In genomic region chr1:161307230-161307768, GRCh38 we compare ENCODE assay signal across 9 cellular contexts. TPM values are rescaled to one million over a fixed set of nuclear protein-coding genes. Genes with fewer than 3 reads are reported as not detected.
A peak's percentile ranks its signal among the peaks of the same experiment; 100 is the strongest.
DNase-seq lines count a peak whose midpoint lies in the region; ATAC-seq, FAIRE-seq and TF ChIP-seq lines count a peak whose summit lies in the region.
"Had no signal": no experiment of that assay in that cellular context is flagged by ENCODE, and none has a peak within 500 bp of the region (broad histone marks: within the 10 kb centered on the region; RNA-seq: fewer than 3 reads in every experiment).

No MANE protein-coding gene starts in this region.

- no peaks in the 10 kb centered on the region for H3K36me3 Mint-ChIP-seq in GM23338 (ENCODE audit: low read depth)
- H3K36me3 Mint-ChIP-seq in activated CD8-positive, alpha-beta T cell treated with anti-CD3 and anti-CD28 coated beads, Interleukin-2, amount 10 ng/mL, durations not matched to agents 7 days and 5 days (ENCODE audit: low read depth) = peaks cover 5% of the 10 kb centered on the region

- no peak for TF ChIP-seq EP300 in HepG2 (IDR thresholded peaks at IDR 0.05; ENCODE audit: low read depth in 2 of 2, low read length in 2 of 2)
- TF ChIP-seq EP300 in HepG2 (CRISPR knock-in tag; IDR thresholded peaks at IDR 0.05; ENCODE audit: borderline replicate concordance) = no peak

- TF ChIP-seq POLR2A in HepG2 (IDR thresholded peaks at IDR 0.05; ENCODE audit: insufficient read depth in 1 of 2, low read depth in 2 of 2, low read length in 2 of 2) = peak in 1 of 2 experiments; percentile 33; a peak in 1 of 4 replicates

- H3K4me3 ChIP-seq in BE2C (ENCODE audit: low read depth, low read length) (no peak overlapping the region), GM23338 (no peak overlapping the region), HepG2 (replicated peaks in 1 of 3; ENCODE audit: insufficient read depth in 1 of 3, low read depth in 2 of 3, low read length in 3 of 3) (peak overlapping the region in 2 of 3 experiments; percentile 44 to 60; a peak in 4 of 6 replicates)

- H3K4me2 ChIP-seq in GM23338 (no peak overlapping the region), HepG2 (ENCODE audit: low read depth, low read length) (peak overlapping the region; percentile 69)

- DNase-seq in BE2C (peak; percentile 28), GM23338 (ENCODE audit: low spot score) (no peak), HepG2 (ENCODE audit: low spot score) (peak; percentile 54)
- peak; percentile 27 for DNase-seq in activated CD8-positive, alpha-beta T cell treated with anti-CD3 and anti-CD28 coated beads, Interleukin-2, amount 10 ng/mL, durations not matched to agents 7 days and 5 days
- no peak for DNase-seq in stimulated activated CD4-positive, alpha-beta T cell treated with anti-CD3 and anti-CD28 coated beads, Interleukin-4, amount 100 ng/mL, for 1 hour

- no TSS peak for BruUV-seq in HepG2 (replicated peaks; lab: Mats Ljungman, UMichigan)

- H3K9ac ChIP-seq in HepG2 (ENCODE audit: insufficient read depth, low read depth, low read length) = peak overlapping the region; percentile 46; the same call in 1 of the 2 replicates

- H3K27me3 Mint-ChIP-seq in GM23338 (ENCODE audit: insufficient read depth, low read depth, poor library complexity) = peaks cover 3% of the 10 kb centered on the region
- H3K27me3 Mint-ChIP-seq in activated CD8-positive, alpha-beta T cell treated with anti-CD3 and anti-CD28 coated beads, Interleukin-2, amount 10 ng/mL, durations not matched to agents 7 days and 5 days (ENCODE audit: low read depth) = peaks cover 7% of the 10 kb centered on the region

- FAIRE-seq in HepG2 (lab: Jason Lieb, UNC) = no peak

- no peaks in the 10 kb centered on the region for H3K9me3 ChIP-seq in BE2C
- no peaks in the 10 kb centered on the region for H3K9me3 ChIP-seq in HepG2 (ENCODE audit: low read length)

- H3K4me1 ChIP-seq in BE2C (peaks cover 11% of the 10 kb centered on the region), GM23338 (ENCODE audit: insufficient read depth) (peaks cover 38% of the 10 kb centered on the region), HepG2 (ENCODE audit: insufficient read depth, low read length) (peaks cover 80% of the 10 kb centered on the region)

- ATAC-seq in GM23338 (no peak), HepG2 (peak; percentile 55), HG03460 (IDR thresholded peaks at IDR 0.05; ENCODE audit: unreplicated experiment) (no peak), HG03135 (IDR thresholded peaks at IDR 0.05; ENCODE audit: unreplicated experiment) (no peak), GM18868 (IDR thresholded peaks at IDR 0.05; ENCODE audit: unreplicated experiment) (no peak)
- no peak for ATAC-seq in activated CD8-positive, alpha-beta T cell treated with anti-CD3 and anti-CD28 coated beads, Interleukin-2, amount 10 ng/mL, durations not matched to agents 7 days and 5 days

- H3K79me2 ChIP-seq in GM23338 (replicated peaks; ENCODE audit: insufficient read depth) (peaks cover 16% of the 10 kb centered on the region), HepG2 (ENCODE audit: insufficient read depth, low read length) (no peaks in the 10 kb centered on the region)

- H3K27ac ChIP-seq in GM23338 (ENCODE audit: low read depth) (no peak overlapping the region), HepG2 (ENCODE audit: extremely low read length, insufficient read depth, low read length) (peak overlapping the region; percentile 31)

- H3K27ac Mint-ChIP-seq in GM23338 = peak overlapping the region; percentile 68; the same call in 1 of the 2 replicates
- H3K27ac Mint-ChIP-seq in activated CD8-positive, alpha-beta T cell treated with anti-CD3 and anti-CD28 coated beads, Interleukin-2, amount 10 ng/mL, durations not matched to agents 7 days and 5 days = peak overlapping the region; percentile 6

- TF ChIP-seq RAD21 in HepG2 (CRISPR knock-in tag; IDR thresholded peaks at IDR 0.05) = no peak

- intact Hi-C loops in HepG2 (cut with micrococcal nuclease; ENCODE audit: unreplicated experiment) = no loop called here

- no peaks in the 10 kb centered on the region for H4K20me1 ChIP-seq in GM23338 (replicated peaks; ENCODE audit: insufficient read depth)
- no peaks in the 10 kb centered on the region for H4K20me1 ChIP-seq in HepG2 (ENCODE audit: insufficient read depth, low read length)

- CTCF ChIA-PET in activated CD8-positive, alpha-beta T cell treated with anti-CD3 and anti-CD28 coated beads, Interleukin-2, amount 10 ng/mL, durations not matched to agents 7 days and 5 days (lab: Charles Lee) = interaction anchor here (0.7 to 4.2 kb wide), 8 partner anchors 16 to 126 kb away, joined by 3 to 31 read pairs (median 4); partner anchors contain the start of gene TOMM40L
- CTCF ChIA-PET in HepG2 (lab: Yijun Ruan, JAX; ENCODE audit: low intra/inter-chr PET ratio, low total read pairs) = no interaction called here

- H3K4me1 Mint-ChIP-seq in GM23338 = peaks cover 45% of the 10 kb centered on the region
- H3K4me1 Mint-ChIP-seq in activated CD8-positive, alpha-beta T cell treated with anti-CD3 and anti-CD28 coated beads, Interleukin-2, amount 10 ng/mL, durations not matched to agents 7 days and 5 days (ENCODE audit: low read depth) = peaks cover 37% of the 10 kb centered on the region

- TF ChIP-seq CTCF in BE2C (IDR thresholded peaks at IDR 0.05; ENCODE audit: low read depth, low read length) = no peak
- no peak for TF ChIP-seq CTCF in GM23338 (conservative IDR thresholded peaks at IDR 0.05; ENCODE audit: low read depth in 2 of 2)
- no peak for TF ChIP-seq CTCF in HepG2 (CRISPR knock-in tag; IDR thresholded peaks at IDR 0.05)

- 0 out of 2 replicates have a peak, but pooled peaks cover 3% of the 10 kb centered on the region for H3F3A ChIP-seq in GM23338 (replicated peaks; ENCODE audit: low read depth)

- no peaks in the 10 kb centered on the region for H3K9me3 Mint-ChIP-seq in GM23338
- H3K9me3 Mint-ChIP-seq in activated CD8-positive, alpha-beta T cell treated with anti-CD3 and anti-CD28 coated beads, Interleukin-2, amount 10 ng/mL, durations not matched to agents 7 days and 5 days (ENCODE audit: insufficient read depth) = no peaks in the 10 kb centered on the region

- in situ Hi-C loops in HepG2 (cut with HindIII; ENCODE audit: extremely low pct_ligation_motif_present, low pct_unique_long_range_greater_than_20kb) = no loop called here

- peak overlapping the region; percentile 81; the same call in 1 of the 2 replicates for H2AFZ ChIP-seq in GM23338
- H2AFZ ChIP-seq in HepG2 (ENCODE audit: low read length) = peak overlapping the region; percentile 63

- H3K36me3 ChIP-seq in BE2C = no peaks in the 10 kb centered on the region
- H3K36me3 ChIP-seq in GM23338 (ENCODE audit: insufficient read depth) = no peaks in the 10 kb centered on the region
- H3K36me3 ChIP-seq in HepG2 (replicated peaks in 1 of 2; ENCODE audit: control insufficient read depth in 1 of 2, insufficient read depth in 2 of 2, low read length in 2 of 2) = no peaks in the 10 kb centered on the region

- H3K27me3 ChIP-seq in BE2C (no peaks in the 10 kb centered on the region), GM23338 (ENCODE audit: insufficient read depth) (no peaks in the 10 kb centered on the region), HepG2 (ENCODE audit: control insufficient read depth in 1 of 2, insufficient read depth in 2 of 2, low read length in 2 of 2) (no peaks in the 10 kb centered on the region)

- H3K9me2 ChIP-seq in GM23338 (ENCODE audit: insufficient read depth) = 0 out of 2 replicates have a peak, but pooled peaks cover under 1% of the 10 kb centered on the region

- WGBS in HepG2 (ENCODE audit: low lambda C conversion rate) = 66% methylated on average over 7 of the region's 7 CpGs

- peak overlapping the region; percentile 14; the same call in 1 of the 3 replicates for H3K4me3 Mint-ChIP-seq in GM23338
- no peak overlapping the region for H3K4me3 Mint-ChIP-seq in activated CD8-positive, alpha-beta T cell treated with anti-CD3 and anti-CD28 coated beads, Interleukin-2, amount 10 ng/mL, durations not matched to agents 7 days and 5 days

- POLR2A ChIA-PET in activated CD8-positive, alpha-beta T cell treated with anti-CD3 and anti-CD28 coated beads, Interleukin-2, amount 10 ng/mL, durations not matched to agents 7 days and 5 days (lab: Charles Lee) = no interaction called here
- POLR2A ChIA-PET in HepG2 (lab: Yijun Ruan, JAX) = interaction anchor here (1.3 to 2.4 kb wide), 6 partner anchors 10 to 141 kb away, joined by 3 to 12 read pairs (median 4); partner anchors contain the start of genes PPOX and TOMM40L

RNA-seq across cellular contexts. Expression of gene MPZ, which starts 2.5 kb away (rescaled TPM):
- 7.0 TPM for polyA plus RNA-seq in BE2C (2012; ENCODE audit: insufficient read depth, insufficient read length, low read depth)
- 1.6 and 1.9 TPM in 2 replicates for total RNA-seq in GM23338 (2014; rRNA removed; shearing (Covaris generic))
- polyA plus RNA-seq in GM23338 (2016; fragmentation: Nextera tagmentation; extraction: Ambion mirVana) = 2.2 and 4.0 TPM in 2 replicates
- total RNA-seq in activated CD8-positive, alpha-beta T cell treated with anti-CD3 and anti-CD28 coated beads, Interleukin-2, amount 10 ng/mL, durations not matched to agents 7 days and 5 days = 1 to 10 TPM; 2.8 to 3.4 TPM
- total RNA-seq in HepG2 (2016; rRNA removed; fragmentation: Illumina TruSeq; extraction: Trizol) = 7.3 and 18.3 TPM in 2 replicates
- total RNA-seq in HepG2 (2016; cell fraction: cytosol; rRNA removed; fragmentation: Illumina TruSeq; extraction: Trizol; ENCODE audit: low read depth) = 3.3 and 3.6 TPM in 2 replicates
- 6.2 and 18.9 TPM in 2 replicates for total RNA-seq in HepG2 (2016; cell fraction: insoluble cytoplasmic fraction; rRNA removed; fragmentation: Illumina TruSeq; extraction: Trizol)
- total RNA-seq in HepG2 (2016; cell fraction: membrane; rRNA removed; fragmentation: Illumina TruSeq; extraction: Trizol) = 6.8 and 7.5 TPM in 2 replicates
- total RNA-seq in HepG2 (2016; cell fraction: nucleus; rRNA removed; fragmentation: Illumina TruSeq; extraction: Trizol) = 17.3 and 17.7 TPM in 2 replicates
- polyA plus RNA-seq in HepG2 (2011; rRNA removed) = 24.6 and 26.7 TPM in 2 replicates
- 25.7 and 26.7 TPM in 2 replicates for polyA plus RNA-seq in HepG2 (2011; cell fraction: cytosol; rRNA removed)
- polyA plus RNA-seq in HepG2 (2011; cell fraction: nucleus; rRNA removed) = 23.6 and 24.3 TPM in 2 replicates
- polyA plus RNA-seq in HepG2 (2012) = 12.7 and 16.3 TPM in 2 replicates
- 3.8 and 3.9 TPM in 2 replicates for polyA plus RNA-seq in HepG2 (2016; cell fraction: cytosol; fragmentation: Illumina TruSeq; extraction: Trizol; ENCODE audit: low read depth)
- 7.7 and 9.4 TPM in 2 replicates for polyA plus RNA-seq in HepG2 (2016; cell fraction: insoluble cytoplasmic fraction; fragmentation: Illumina TruSeq; extraction: Trizol; ENCODE audit: low read depth)
- 7.1 and 7.5 TPM in 2 replicates for polyA plus RNA-seq in HepG2 (2016; cell fraction: membrane; fragmentation: Illumina TruSeq; extraction: Trizol; ENCODE audit: low read depth)
- 35.3 and 35.6 TPM in 2 replicates for polyA plus RNA-seq in HepG2 (2016; cell fraction: nucleus; fragmentation: Illumina TruSeq; extraction: Trizol; ENCODE audit: insufficient read depth, low read depth)
- polyA minus RNA-seq in HepG2 (2011; rRNA and poly(A)+ RNA removed; ENCODE audit: low replicate concordance) = 0.94 and 16.6 TPM in 2 replicates
- polyA minus RNA-seq in HepG2 (2011; cell fraction: cytosol; rRNA and poly(A)+ RNA removed) = 7.5 and 8.2 TPM in 2 replicates
- polyA minus RNA-seq in HepG2 (2011; cell fraction: nucleus; rRNA and poly(A)+ RNA removed) = 5.5 and 7.5 TPM in 2 replicates

RNA-seq across cellular contexts. Expression of gene SDHC, which starts 6.9 kb away (rescaled TPM):
- 146 TPM for polyA plus RNA-seq in BE2C (2012; ENCODE audit: insufficient read depth, insufficient read length, low read depth)
- total RNA-seq in GM23338 (2014; rRNA removed; shearing (Covaris generic)) = 84.4 and 126 TPM in 2 replicates
- polyA plus RNA-seq in GM23338 (2016; fragmentation: Nextera tagmentation; extraction: Ambion mirVana) (107 and 141 TPM in 2 replicates), HepG2 (2011; rRNA removed) (199 and 229 TPM in 2 replicates)
- total RNA-seq in activated CD8-positive, alpha-beta T cell treated with anti-CD3 and anti-CD28 coated beads, Interleukin-2, amount 10 ng/mL, durations not matched to agents 7 days and 5 days = 100 to 1,000 TPM; 151 to 163 TPM
- 27.1 and 85.0 TPM in 2 replicates for total RNA-seq in HepG2 (2016; rRNA removed; fragmentation: Illumina TruSeq; extraction: Trizol)
- total RNA-seq in HepG2 (2016; cell fraction: cytosol; rRNA removed; fragmentation: Illumina TruSeq; extraction: Trizol; ENCODE audit: low read depth) = 6.6 and 7.1 TPM in 2 replicates
- total RNA-seq in HepG2 (2016; cell fraction: insoluble cytoplasmic fraction; rRNA removed; fragmentation: Illumina TruSeq; extraction: Trizol) = 31.5 and 89.0 TPM in 2 replicates
- total RNA-seq in HepG2 (2016; cell fraction: membrane; rRNA removed; fragmentation: Illumina TruSeq; extraction: Trizol) = 11.7 and 14.4 TPM in 2 replicates
- total RNA-seq in HepG2 (2016; cell fraction: nucleus; rRNA removed; fragmentation: Illumina TruSeq; extraction: Trizol) = 35.3 and 45.4 TPM in 2 replicates
- 343 and 361 TPM in 2 replicates for polyA plus RNA-seq in HepG2 (2011; cell fraction: cytosol; rRNA removed)
- 86.0 and 92.0 TPM in 2 replicates for polyA plus RNA-seq in HepG2 (2011; cell fraction: nucleus; rRNA removed)
- 170 and 238 TPM in 2 replicates for polyA plus RNA-seq in HepG2 (2012)
- polyA plus RNA-seq in HepG2 (2016; cell fraction: cytosol; fragmentation: Illumina TruSeq; extraction: Trizol; ENCODE audit: low read depth) = 38.5 and 40.2 TPM in 2 replicates
- polyA plus RNA-seq in HepG2 (2016; cell fraction: insoluble cytoplasmic fraction; fragmentation: Illumina TruSeq; extraction: Trizol; ENCODE audit: low read depth) = 408 and 469 TPM in 2 replicates
- polyA plus RNA-seq in HepG2 (2016; cell fraction: membrane; fragmentation: Illumina TruSeq; extraction: Trizol; ENCODE audit: low read depth) = 66.2 and 70.3 TPM in 2 replicates
- polyA plus RNA-seq in HepG2 (2016; cell fraction: nucleus; fragmentation: Illumina TruSeq; extraction: Trizol; ENCODE audit: insufficient read depth, low read depth) = 164 and 176 TPM in 2 replicates
- polyA minus RNA-seq in HepG2 (2011; rRNA and poly(A)+ RNA removed; ENCODE audit: low replicate concordance) = 193 and 211 TPM in 2 replicates
- polyA minus RNA-seq in HepG2 (2011; cell fraction: cytosol; rRNA and poly(A)+ RNA removed) = 97.8 and 115 TPM in 2 replicates
- 70.2 and 72.6 TPM in 2 replicates for polyA minus RNA-seq in HepG2 (2011; cell fraction: nucleus; rRNA and poly(A)+ RNA removed)

RNA-seq across cellular contexts. Expression of gene PCP4L1, which starts 48.8 kb away (rescaled TPM):
- polyA plus RNA-seq in BE2C (2012; ENCODE audit: insufficient read depth, insufficient read length, low read depth) = 0.31 TPM
- total RNA-seq in GM23338 (2014; rRNA removed; shearing (Covaris generic)) = 1.4 and 3.8 TPM in 2 replicates
- polyA plus RNA-seq in GM23338 (2016; fragmentation: Nextera tagmentation; extraction: Ambion mirVana) = 1.7 and 2.2 TPM in 2 replicates
- total RNA-seq in activated CD8-positive, alpha-beta T cell treated with anti-CD3 and anti-CD28 coated beads, Interleukin-2, amount 10 ng/mL, durations not matched to agents 7 days and 5 days = under 1 TPM; 0.34 to 0.40 TPM
- not detected in 2 replicates for total RNA-seq in HepG2 (2016; rRNA removed; fragmentation: Illumina TruSeq; extraction: Trizol)
- not detected in 2 replicates for total RNA-seq in HepG2 (2016; cell fraction: cytosol; rRNA removed; fragmentation: Illumina TruSeq; extraction: Trizol; ENCODE audit: low read depth)
- total RNA-seq in HepG2 (2016; cell fraction: insoluble cytoplasmic fraction; rRNA removed; fragmentation: Illumina TruSeq; extraction: Trizol) = 0.11 TPM in 1 of 2 replicates, not detected in the other
- 0.12 and 0.17 TPM in 2 replicates for total RNA-seq in HepG2 (2016; cell fraction: membrane; rRNA removed; fragmentation: Illumina TruSeq; extraction: Trizol)
- 0.25 TPM in 1 of 2 replicates, not detected in the other for total RNA-seq in HepG2 (2016; cell fraction: nucleus; rRNA removed; fragmentation: Illumina TruSeq; extraction: Trizol)
- polyA plus RNA-seq in HepG2 (2011; rRNA removed) = 0.28 and 0.59 TPM in 2 replicates
- polyA plus RNA-seq in HepG2 (2011; cell fraction: cytosol; rRNA removed) = 0.09 and 0.28 TPM in 2 replicates
- 0.29 and 0.38 TPM in 2 replicates for polyA plus RNA-seq in HepG2 (2011; cell fraction: nucleus; rRNA removed)
- polyA plus RNA-seq in HepG2 (2012) = 0.37 and 1.6 TPM in 2 replicates
- polyA plus RNA-seq in HepG2 (2016; cell fraction: cytosol; fragmentation: Illumina TruSeq; extraction: Trizol; ENCODE audit: low read depth) = not detected in 2 replicates
- polyA plus RNA-seq in HepG2 (2016; cell fraction: insoluble cytoplasmic fraction; fragmentation: Illumina TruSeq; extraction: Trizol; ENCODE audit: low read depth) = 0.23 TPM in 1 of 2 replicates, not detected in the other
- not detected in 2 replicates for polyA plus RNA-seq in HepG2 (2016; cell fraction: membrane; fragmentation: Illumina TruSeq; extraction: Trizol; ENCODE audit: low read depth)
- polyA plus RNA-seq in HepG2 (2016; cell fraction: nucleus; fragmentation: Illumina TruSeq; extraction: Trizol; ENCODE audit: insufficient read depth, low read depth) = not detected in 2 replicates
- polyA minus RNA-seq in HepG2 (2011; rRNA and poly(A)+ RNA removed; ENCODE audit: low replicate concordance) = 0.26 TPM in 1 of 2 replicates, not detected in the other
- not detected in 2 replicates for polyA minus RNA-seq in HepG2 (2011; cell fraction: cytosol; rRNA and poly(A)+ RNA removed)
- 0.37 TPM in 1 of 2 replicates, not detected in the other for polyA minus RNA-seq in HepG2 (2011; cell fraction: nucleus; rRNA and poly(A)+ RNA removed)
- total RNA-seq: mononuclear cell had no signal

Comparison
In these comparisons a context has a peak if more than half of its experiments do, and no peak if none do; other contexts are left out.
1. DNase-seq: peak in BE2C (single experiment), activated CD8-positive, alpha-beta T cell treated with anti-CD3 and anti-CD28 coated beads, Interleukin-2, amount 10 ng/mL, durations not matched to agents 7 days and 5 days (single experiment) and HepG2 (single experiment); none in GM23338 (single experiment) and stimulated activated CD4-positive, alpha-beta T cell treated with anti-CD3 and anti-CD28 coated beads, Interleukin-4, amount 100 ng/mL, for 1 hour (single experiment).
2. H3K4me3 ChIP-seq: peak in HepG2 (2 of 3); none in BE2C (single experiment) and GM23338 (single experiment).